ENCODE assay signal across 10 cellular contexts in genomic region chr14:75249958-75250336, GRCh38. TPM values are rescaled to one million over a fixed set of nuclear protein-coding genes. Genes with fewer than 3 reads are reported as not detected.
DNase-seq lines count a peak whose midpoint lies in the region; ATAC-seq and TF ChIP-seq lines count a peak whose summit lies in the region.
"Had no signal": no experiment of that assay in that cellular context is flagged by ENCODE, and none has a peak within 500 bp of the region (broad histone marks: within the 10 kb centered on the region; RNA-seq: fewer than 3 reads in every experiment).

No MANE protein-coding gene starts in this region.

- TF ChIP-seq CTCF in Loucy (conservative IDR thresholded peaks at IDR 0.05; ENCODE audit: low read length) (no peak), endodermal cell (conservative IDR thresholded peaks at IDR 0.05) (no peak), A673 (conservative IDR thresholded peaks at IDR 0.05; ENCODE audit: low read depth, low read length) (no peak), glutamatergic neuron (IDR thresholded peaks at IDR 0.05; ENCODE audit: partially characterized antibody, unreplicated experiment) (no peak)

- H3K9ac ChIP-seq in Loucy (ENCODE audit: low read depth, low read length, poor library complexity, severe bottlenecking), result peak overlapping the region; percentile 35
- H3K9ac ChIP-seq in endodermal cell (ENCODE audit: extremely low read depth, low read length, poor library complexity, severe bottlenecking), result no peak overlapping the region

- H3K27ac Mint-ChIP-seq in endodermal cell (no peak overlapping the region), glutamatergic neuron (ENCODE audit: unreplicated experiment) (no peak overlapping the region)

- H2AFZ ChIP-seq in Loucy (ENCODE audit: low read length), result no peak overlapping the region

- H3K27me3 ChIP-seq in Loucy (ENCODE audit: insufficient read depth, low read length, poor library complexity, severe bottlenecking), result no peaks in the 10 kb centered on the region
- H3K27me3 ChIP-seq in endodermal cell (ENCODE audit: control insufficient read depth, insufficient read depth, low read length, poor library complexity, severe bottlenecking), result no peaks in the 10 kb centered on the region
- H3K27me3 ChIP-seq in A673 (replicated peaks; ENCODE audit: insufficient read depth, low read depth, low read length, poor library complexity), result no peaks in the 10 kb centered on the region
- H3K27me3 ChIP-seq: brain microvascular endothelial cell had no signal

- no peaks in the 10 kb centered on the region for H3K9me3 ChIP-seq in Loucy (ENCODE audit: insufficient read depth, low read depth, low read length)
- H3K9me3 ChIP-seq in endodermal cell (ENCODE audit: control insufficient read depth, low read length), result no peaks in the 10 kb centered on the region
- H3K9me3 ChIP-seq in A673 (ENCODE audit: low read depth, low read length, poor library complexity, severe bottlenecking), result no peaks in the 10 kb centered on the region

- H3K4me3 ChIP-seq in Loucy (ENCODE audit: low read length, poor library complexity, severe bottlenecking) (peak overlapping the region; percentile 39), endodermal cell (ENCODE audit: low read length) (no peak overlapping the region), A673 (ENCODE audit: low read depth, low read length, poor library complexity, severe bottlenecking) (no peak overlapping the region)

- intact Hi-C loops in A673 (cut with micrococcal nuclease; ENCODE audit: unreplicated experiment), result no loop called here

- no peak overlapping the region for H3K27ac ChIP-seq in endodermal cell (ENCODE audit: low read depth, low read length)
- H3K27ac ChIP-seq in A673 (ENCODE audit: low read depth, low read length, poor library complexity, severe bottlenecking), result no peak overlapping the region
- H3K27ac ChIP-seq: brain microvascular endothelial cell had no signal

- H3K4me2 ChIP-seq in Loucy (ENCODE audit: low read depth, low read length, poor library complexity, severe bottlenecking), result peak overlapping the region; percentile 82

- H3F3A ChIP-seq in Loucy (ENCODE audit: low read depth), result peaks cover 28% of the 10 kb centered on the region

- ATAC-seq in GM18502 (IDR thresholded peaks at IDR 0.05; ENCODE audit: poor library complexity, unreplicated experiment), result peak; percentile 15
- ATAC-seq in GM21576 (IDR thresholded peaks at IDR 0.05; ENCODE audit: unreplicated experiment), result peak; percentile 17
- ATAC-seq in left lobe of liver, result peak; percentile 5

- H3K9me3 Mint-ChIP-seq in endodermal cell (no peaks in the 10 kb centered on the region), glutamatergic neuron (ENCODE audit: unreplicated experiment) (peaks cover 4% of the 10 kb centered on the region)

- no peak overlapping the region for H3K4me3 Mint-ChIP-seq in endodermal cell
- no peak overlapping the region for H3K4me3 Mint-ChIP-seq in glutamatergic neuron (ENCODE audit: unreplicated experiment)

- BruUV-seq in A673 (replicated peaks; lab: Mats Ljungman, UMichigan), result no TSS peak

- H3K27me3 Mint-ChIP-seq in endodermal cell (ENCODE audit: insufficient read depth) (no peaks in the 10 kb centered on the region), glutamatergic neuron (ENCODE audit: unreplicated experiment) (peaks cover 7% of the 10 kb centered on the region)

- H3K4me1 Mint-ChIP-seq in endodermal cell (peaks cover 16% of the 10 kb centered on the region), glutamatergic neuron (ENCODE audit: low read depth, unreplicated experiment) (peaks cover 4% of the 10 kb centered on the region)

- H3K4me1 ChIP-seq in Loucy (ENCODE audit: insufficient read depth, low read length, poor library complexity, severe bottlenecking) (peaks cover 65% of the 10 kb centered on the region), endodermal cell (ENCODE audit: control insufficient read depth, insufficient read depth, low read length) (no peaks in the 10 kb centered on the region), A673 (ENCODE audit: insufficient read depth, low read length, poor library complexity, severe bottlenecking) (peaks cover 16% of the 10 kb centered on the region)

- H3K9me2 ChIP-seq in Loucy (replicated peaks; ENCODE audit: low read depth, low read length), result no peaks in the 10 kb centered on the region

- DNase-seq in left lobe of liver (ENCODE audit: low spot score) (no peak), endodermal cell (no peak), A673 (ENCODE audit: low spot score) (no peak), glutamatergic neuron (no peak), GM03348 (ENCODE audit: low spot score) (no peak)
- DNase-seq: brain microvascular endothelial cell, retina had no signal

- H3K79me2 ChIP-seq in Loucy (ENCODE audit: insufficient read depth, low read length), result no peaks in the 10 kb centered on the region

- no peaks in the 10 kb centered on the region for H3K36me3 Mint-ChIP-seq in endodermal cell (ENCODE audit: low read depth)
- no peaks in the 10 kb centered on the region for H3K36me3 Mint-ChIP-seq in glutamatergic neuron (ENCODE audit: unreplicated experiment)

- no peaks in the 10 kb centered on the region for H4K20me1 ChIP-seq in Loucy (ENCODE audit: insufficient read depth, low read length, poor library complexity, severe bottlenecking)

- POLR2A ChIA-PET in A673 (lab: Charles Lee; ENCODE audit: low non-redundant PET), result no interaction called here

- CTCF ChIA-PET in A673 (lab: Charles Lee), result no interaction called here

- 90 to 92% methylated on average over 2 of the region's 2 CpGs for WGBS in endodermal cell (ENCODE audit: insufficient coverage in 1 of 2, insufficient read length in 1 of 2), 2 experiments

- H3K36me3 ChIP-seq in Loucy (ENCODE audit: insufficient read depth, low read length), result no peaks in the 10 kb centered on the region
- no peaks in the 10 kb centered on the region for H3K36me3 ChIP-seq in endodermal cell (ENCODE audit: control insufficient read depth, insufficient read depth, low read length)
- H3K36me3 ChIP-seq in A673 (ENCODE audit: insufficient read depth, low read length, poor library complexity, severe bottlenecking), result no peaks in the 10 kb centered on the region
- H3K36me3 ChIP-seq: brain microvascular endothelial cell had no signal

RNA-seq across cellular contexts. Expression of gene FOS, which starts 28.7 kb away (rescaled TPM):
- total RNA-seq in left lobe of liver, result 13.1 TPM
- 10 to 100 TPM; 10.3 to 14.0 TPM for total RNA-seq in endodermal cell
- polyA plus RNA-seq in endodermal cell (2013, experiment 1 of 2), result 7.9 TPM
- polyA plus RNA-seq in endodermal cell (2013, experiment 2 of 2), result 23.5 TPM
- 10.2 and 13.7 TPM in 2 replicates for total RNA-seq in A673 (2021)
- 2.9 TPM for total RNA-seq in glutamatergic neuron (ENCODE audit: unreplicated experiment)
